ENCODE assay signal across 20 cellular contexts in genomic region chr11:14350215-14350614, GRCh38. TPM values are rescaled to one million over a fixed set of nuclear protein-coding genes. Genes with fewer than 3 reads are reported as not detected.
DNase-seq lines count a peak whose midpoint lies in the region; ATAC-seq and TF ChIP-seq lines count a peak whose summit lies in the region.
"Had no signal": no experiment of that assay in that cellular context is flagged by ENCODE, and none has a peak within 500 bp of the region (broad histone marks: within the 10 kb centered on the region; RNA-seq: fewer than 3 reads in every experiment).

No MANE protein-coding gene starts in this region.

- DNase-seq in H7: peak; percentile 46
- peak; percentile 34 for DNase-seq in NCI-H69 (lab: John Stamatoyannopoulos, UW)
- no peak for DNase-seq in endothelial cell (ENCODE audit: low spot score)
- DNase-seq in osteocyte (ENCODE audit: extremely low spot score, unreplicated experiment): no peak
- no peak for DNase-seq in left ventricle myocardium inferior
- DNase-seq: activated CD4-positive, alpha-beta memory T cell treated with anti-CD3 and anti-CD28 coated beads for 36 hours; activated naive CD4-positive, alpha-beta T cell treated with anti-CD3 and anti-CD28 coated beads, Interleukin-2, amount 10 ng/mL, durations not matched to agents 7 days and 5 days; activated T-cell treated with anti-CD3 and anti-CD28 coated beads, Interleukin-2, amount 50 U/mL, for 24 hours; Caco-2; effector memory CD4-positive, alpha-beta T cell; left cardiac atrium; midbrain; NCI-H1417 treated with DMSO at 0.1 percent for 48 hours; Right ventricle myocardium superior; small intestine; stimulated activated naive CD8-positive, alpha-beta T cell treated with anti-CD3 and anti-CD28 coated beads, Interleukin-15, amount 100 ng/mL, for 72 hours; T-helper 1 cell had no signal

- ATAC-seq in GM19397 (IDR thresholded peaks at IDR 0.05; ENCODE audit: unreplicated experiment) (no peak), GM21619 (IDR thresholded peaks at IDR 0.05; ENCODE audit: unreplicated experiment) (no peak)
- ATAC-seq: left cardiac atrium; stimulated activated naive CD8-positive, alpha-beta T cell treated with anti-CD3 and anti-CD28 coated beads, Interleukin-15, amount 100 ng/mL, for 72 hours had no signal

- TF ChIP-seq CTCF in endothelial cell (IDR thresholded peaks at IDR 0.05; ENCODE audit: unreplicated experiment) (no peak), osteocyte (IDR thresholded peaks at IDR 0.05) (no peak), left ventricle myocardium inferior (IDR thresholded peaks at IDR 0.05; ENCODE audit: borderline replicate concordance) (no peak)

- H3K4me3 ChIP-seq in H7 (ENCODE audit: insufficient read depth, low read depth, low read length) (no peak overlapping the region), left ventricle myocardium inferior (no peak overlapping the region)
- H3K4me3 ChIP-seq: tibial nerve had no signal

- peaks cover 6% of the 10 kb centered on the region for H3K4me1 ChIP-seq in left ventricle myocardium inferior
- H3K4me1 ChIP-seq: Caco-2, tibial nerve had no signal

- H3K36me3 ChIP-seq in H7 (replicated peaks; ENCODE audit: control insufficient read depth, insufficient read depth, low read length) (no peaks in the 10 kb centered on the region), left ventricle myocardium inferior (no peaks in the 10 kb centered on the region)
- H3K36me3 ChIP-seq: tibial nerve had no signal

- peaks cover 4% of the 10 kb centered on the region for H3K27me3 Mint-ChIP-seq in endothelial cell (ENCODE audit: unreplicated experiment)
- no peaks in the 10 kb centered on the region for H3K27me3 Mint-ChIP-seq in osteocyte (ENCODE audit: unreplicated experiment)
- H3K27me3 Mint-ChIP-seq: activated CD4-positive, alpha-beta memory T cell treated with anti-CD3 and anti-CD28 coated beads for 36 hours; activated naive CD4-positive, alpha-beta T cell treated with anti-CD3 and anti-CD28 coated beads, Interleukin-2, amount 10 ng/mL, durations not matched to agents 7 days and 5 days; activated T-cell treated with anti-CD3 and anti-CD28 coated beads, Interleukin-2, amount 50 U/mL, for 24 hours; stimulated activated naive CD8-positive, alpha-beta T cell treated with anti-CD3 and anti-CD28 coated beads, Interleukin-15, amount 100 ng/mL, for 72 hours had no signal

- H3K4me1 Mint-ChIP-seq in endothelial cell (ENCODE audit: unreplicated experiment) (peaks cover 11% of the 10 kb centered on the region), osteocyte (ENCODE audit: unreplicated experiment) (peaks cover 57% of the 10 kb centered on the region)

- intact Hi-C loops in left ventricle myocardium inferior (cut with micrococcal nuclease): loop anchor here (10.0 kb wide), 1 partner anchor 45 kb away; no protein-coding TSS in a partner anchor

- peak overlapping the region; percentile 39 for H3K27ac Mint-ChIP-seq in endothelial cell (ENCODE audit: unreplicated experiment)
- H3K27ac Mint-ChIP-seq in osteocyte (ENCODE audit: unreplicated experiment): peak overlapping the region; percentile 29
- H3K27ac Mint-ChIP-seq: activated CD4-positive, alpha-beta memory T cell treated with anti-CD3 and anti-CD28 coated beads for 36 hours; activated naive CD4-positive, alpha-beta T cell treated with anti-CD3 and anti-CD28 coated beads, Interleukin-2, amount 10 ng/mL, durations not matched to agents 7 days and 5 days; activated T-cell treated with anti-CD3 and anti-CD28 coated beads, Interleukin-2, amount 50 U/mL, for 24 hours had no signal

- H3K9me3 Mint-ChIP-seq in endothelial cell (ENCODE audit: unreplicated experiment) (no peaks in the 10 kb centered on the region), osteocyte (ENCODE audit: unreplicated experiment) (peaks cover 16% of the 10 kb centered on the region)

- no peaks in the 10 kb centered on the region for H3K27me3 ChIP-seq in H7 (ENCODE audit: control insufficient read depth, insufficient read depth, low read length)
- H3K27me3 ChIP-seq in left ventricle myocardium inferior (ENCODE audit: low read depth): no peaks in the 10 kb centered on the region
- H3K27me3 ChIP-seq: tibial nerve had no signal

- H3K27ac ChIP-seq in left ventricle myocardium inferior (replicated peaks): no peak overlapping the region
- H3K27ac ChIP-seq: tibial nerve had no signal

- peaks cover 17% of the 10 kb centered on the region for H3K9me3 ChIP-seq in left ventricle myocardium inferior (replicated peaks)

- H3K36me3 Mint-ChIP-seq in endothelial cell (ENCODE audit: low read depth, unreplicated experiment) (no peaks in the 10 kb centered on the region), osteocyte (ENCODE audit: unreplicated experiment) (peaks cover 17% of the 10 kb centered on the region)

- peak overlapping the region; percentile 5 for H3K4me3 Mint-ChIP-seq in endothelial cell (ENCODE audit: unreplicated experiment)
- H3K4me3 Mint-ChIP-seq in osteocyte (ENCODE audit: unreplicated experiment): no peak overlapping the region
- H3K4me3 Mint-ChIP-seq: activated CD4-positive, alpha-beta memory T cell treated with anti-CD3 and anti-CD28 coated beads for 36 hours; activated naive CD4-positive, alpha-beta T cell treated with anti-CD3 and anti-CD28 coated beads, Interleukin-2, amount 10 ng/mL, durations not matched to agents 7 days and 5 days; activated T-cell treated with anti-CD3 and anti-CD28 coated beads, Interleukin-2, amount 50 U/mL, for 24 hours had no signal

RNA-seq across cellular contexts. Expression of gene RRAS2, which starts 8.8 kb away (rescaled TPM):
- total RNA-seq in H7 (2014; rRNA removed; shearing (Covaris generic)): 118 and 121 TPM in 2 replicates
- total RNA-seq in endothelial cell (ENCODE audit: unreplicated experiment) (59.6 TPM), osteocyte (91.8 and 95.7 TPM in 2 replicates), left ventricle myocardium inferior (45.3 TPM)

Comparison
In these comparisons a context has a peak if more than half of its experiments do, and no peak if none do; other contexts are left out.
1. DNase-seq: peak in H7 (single experiment) and NCI-H69 (single experiment); none in endothelial cell (single experiment), osteocyte (single experiment) and left ventricle myocardium inferior (single experiment).